ENCODE assay signal across 8 cellular contexts in the genomic region with DNA sequence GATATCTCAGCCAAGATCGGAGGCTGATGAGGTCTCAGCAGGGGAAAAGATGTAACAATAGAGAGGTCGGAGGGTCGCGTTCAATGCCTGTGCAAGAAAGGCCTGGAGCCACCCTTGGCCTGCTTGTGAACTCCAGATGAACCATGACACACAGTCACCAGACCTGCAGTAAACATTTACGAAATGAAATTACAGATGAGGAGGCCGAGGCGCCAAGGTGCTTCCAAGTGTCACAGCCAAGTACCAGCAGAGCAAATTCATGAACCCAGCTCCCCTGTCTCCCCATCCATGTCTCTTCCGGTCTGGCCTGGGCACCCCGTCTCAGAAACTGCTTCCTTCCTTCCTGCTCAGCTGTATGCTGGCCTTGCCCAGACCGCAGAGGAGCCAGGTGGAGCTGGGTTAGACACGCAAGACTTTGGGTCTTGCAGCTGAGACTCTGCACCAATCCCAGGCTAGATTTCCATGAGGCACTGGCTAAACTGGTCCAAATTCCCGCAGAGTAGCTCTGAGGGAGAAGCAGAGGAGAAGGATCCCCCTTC. TPM values are rescaled to one million over a fixed set of nuclear protein-coding genes. Genes with fewer than 3 reads are reported as not detected.
DNase-seq lines count a peak whose midpoint lies in the region; ATAC-seq and TF ChIP-seq lines count a peak whose summit lies in the region.

No MANE protein-coding gene starts in this region.

- H3K27ac Mint-ChIP-seq in activated T-cell treated with anti-CD3 and anti-CD28 coated beads, Interleukin-2, amount 50 U/mL, for 72 hours: peak overlapping the region; percentile 27
- peak overlapping the region; percentile 80 to 91 (median 86) for H3K27ac Mint-ChIP-seq in naive thymus-derived CD4-positive, alpha-beta T cell

- no peaks in the 10 kb centered on the region for H3K9me3 Mint-ChIP-seq in activated T-cell treated with anti-CD3 and anti-CD28 coated beads, Interleukin-2, amount 50 U/mL, for 72 hours
- no peaks in the 10 kb centered on the region for H3K9me3 Mint-ChIP-seq in naive thymus-derived CD4-positive, alpha-beta T cell

- peaks cover 0 to 12% of the 10 kb centered on the region in 2 donors for H3K36me3 Mint-ChIP-seq in activated T-cell treated with anti-CD3 and anti-CD28 coated beads, Interleukin-2, amount 50 U/mL, for 72 hours (ENCODE audit: insufficient read depth in 2 of 2)
- peaks cover 0 to 38% (median 19%) of the 10 kb centered on the region in 5 donors for H3K36me3 Mint-ChIP-seq in naive thymus-derived CD4-positive, alpha-beta T cell

- POLR2A ChIA-PET in naive thymus-derived CD4-positive, alpha-beta T cell (lab: Charles Lee): interaction anchor here (0.6 to 3.3 kb wide), 7 partner anchors 8 to 253 kb away, joined by 3 to 13 read pairs (median 4); a partner anchor contains a TSS

- CTCF ChIA-PET in naive thymus-derived CD4-positive, alpha-beta T cell (lab: Charles Lee): interaction anchor here (1.0 to 2.0 kb wide), 6 partner anchors 48 to 270 kb away, joined by 3 to 11 read pairs (median 4); a partner anchor contains a TSS

- no peaks in the 10 kb centered on the region for H3K27me3 ChIP-seq in GM06990 (replicated peaks; ENCODE audit: control insufficient read depth, insufficient read depth, low read length)
- H3K27me3 ChIP-seq in naive thymus-derived CD4-positive, alpha-beta T cell (ENCODE audit: control insufficient read depth in 2 of 2, insufficient read depth in 2 of 2, low read length in 2 of 2): no peaks in the 10 kb centered on the region

- intact Hi-C loops in naive thymus-derived CD4-positive, alpha-beta T cell (cut with micrococcal nuclease): loop anchor here in 1 of 2 donors (2.0 kb wide), 1 partner anchor 56 kb away; no protein-coding TSS in a partner anchor

- no peak for TF ChIP-seq CTCF in GM06990 (IDR thresholded peaks at IDR 0.05; ENCODE audit: insufficient read depth, low read length, poor library complexity, severe bottlenecking)

- H3K4me1 ChIP-seq in naive thymus-derived CD4-positive, alpha-beta T cell (ENCODE audit: control insufficient read depth in 2 of 2, insufficient read depth in 2 of 2, low read length in 2 of 2): peaks cover 18 to 31% of the 10 kb centered on the region in 2 donors

- peak; percentile 39 for ATAC-seq in HG03175 (IDR thresholded peaks at IDR 0.05; ENCODE audit: unreplicated experiment)
- ATAC-seq in activated T-cell treated with anti-CD3 and anti-CD28 coated beads, Interleukin-2, amount 50 U/mL, for 72 hours (replicated peaks in 1 of 2): peak; percentile 23 to 58
- peak; percentile 63 for ATAC-seq in naive thymus-derived CD4-positive, alpha-beta T cell
- no peak for ATAC-seq in GM18867 (IDR thresholded peaks at IDR 0.05; ENCODE audit: unreplicated experiment)

- H3K36me3 ChIP-seq in GM06990 (ENCODE audit: control insufficient read depth, insufficient read depth, low read length): peaks cover 22% of the 10 kb centered on the region
- peaks cover 5 to 10% (median 8%) of the 10 kb centered on the region in 3 experiments for H3K36me3 ChIP-seq in naive thymus-derived CD4-positive, alpha-beta T cell (ENCODE audit: control insufficient read depth in 2 of 3, insufficient read depth in 3 of 3, low read length in 3 of 3)

- peaks cover 25% of the 10 kb centered on the region for H3K4me1 Mint-ChIP-seq in activated T-cell treated with anti-CD3 and anti-CD28 coated beads, Interleukin-2, amount 50 U/mL, for 72 hours (ENCODE audit: low read depth)
- peaks cover 24 to 53% (median 39%) of the 10 kb centered on the region in 7 donors for H3K4me1 Mint-ChIP-seq in naive thymus-derived CD4-positive, alpha-beta T cell

- H3K4me3 Mint-ChIP-seq in activated T-cell treated with anti-CD3 and anti-CD28 coated beads, Interleukin-2, amount 50 U/mL, for 72 hours: peak overlapping the region in 1 of 2 donors; percentile 47
- peak overlapping the region; percentile 58 to 90 (median 75) for H3K4me3 Mint-ChIP-seq in naive thymus-derived CD4-positive, alpha-beta T cell

- no peaks in the 10 kb centered on the region for H3K9me3 ChIP-seq in naive thymus-derived CD4-positive, alpha-beta T cell (ENCODE audit: control insufficient read depth in 2 of 3, low read length in 3 of 3)

- H3K4me3 ChIP-seq in GM06990 (replicated peaks; ENCODE audit: low read depth, low read length): no peak overlapping the region
- peak overlapping the region; percentile 8 for H3K4me3 ChIP-seq in naive thymus-derived CD4-positive, alpha-beta T cell (ENCODE audit: low read length)

- peak; percentile 48 for DNase-seq in GM06990 (ENCODE audit: extremely low read depth, insufficient read length)
- DNase-seq in activated T-cell treated with anti-CD3 and anti-CD28 coated beads, Interleukin-2, amount 50 U/mL, for 72 hours: peak in 1 of 2 donors; percentile 14
- DNase-seq in naive thymus-derived CD4-positive, alpha-beta T cell: peak in 5 of 9 donors; percentile 25 to 42 (median 36)
- DNase-seq in NCI-H524 (lab: John Stamatoyannopoulos, UW): no peak
- no peak for DNase-seq in NCI-H526 treated with DMSO at 0.1 percent for 48 hours (lab: John Stamatoyannopoulos, UW)
- DNase-seq in medulla oblongata (ENCODE audit: extremely low spot score): no peak

- H3K27me3 Mint-ChIP-seq in activated T-cell treated with anti-CD3 and anti-CD28 coated beads, Interleukin-2, amount 50 U/mL, for 72 hours (ENCODE audit: low read depth): no peaks in the 10 kb centered on the region
- H3K27me3 Mint-ChIP-seq in naive thymus-derived CD4-positive, alpha-beta T cell: no peaks in the 10 kb centered on the region

- peak overlapping the region; percentile 17 for H3K27ac ChIP-seq in naive thymus-derived CD4-positive, alpha-beta T cell (ENCODE audit: low read depth, low read length)

RNA-seq across cellular contexts. Expression of a gene that starts 48.1 kb away (rescaled TPM):
- total RNA-seq in activated T-cell treated with anti-CD3 and anti-CD28 coated beads, Interleukin-2, amount 50 U/mL, for 72 hours: 100 to 1,000 TPM; 102 to 104 TPM
- total RNA-seq in naive thymus-derived CD4-positive, alpha-beta T cell: 10 to 100 TPM; 47.5 to 80.8 (median 54.4) TPM
- 1 to 10 TPM; 4.9 to 5.2 TPM for polyA plus RNA-seq in naive thymus-derived CD4-positive, alpha-beta T cell

Comparison
In these comparisons a context has a peak if more than half of its experiments do, and no peak if none do; other contexts are left out.
1. DNase-seq: peak in GM06990 (single experiment) and naive thymus-derived CD4-positive, alpha-beta T cell (5 of 9); none in NCI-H524 (0 of 2), NCI-H526 treated with DMSO at 0.1 percent for 48 hours (single experiment) and medulla oblongata (single experiment).